In genomic region chr5:39426136-39426535, GRCh38 we compare ENCODE assay signal across 12 cellular contexts. TPM values are rescaled to one million over a fixed set of nuclear protein-coding genes. Genes with fewer than 3 reads are reported as not detected.
DNase-seq lines count a peak whose midpoint lies in the region; ATAC-seq and TF ChIP-seq lines count a peak whose summit lies in the region.
"Had no signal": no experiment of that assay in that cellular context is flagged by ENCODE, and none has a peak within 500 bp of the region (broad histone marks: within the 10 kb centered on the region; RNA-seq: fewer than 3 reads in every experiment).

No MANE protein-coding gene starts in this region.

- peak overlapping the region; percentile 14 to 96 (median 85) for H3K4me3 Mint-ChIP-seq in brain
- H3K4me3 Mint-ChIP-seq: stimulated activated naive CD8-positive, alpha-beta T cell treated with anti-CD3 and anti-CD28 coated beads, Interleukin-15, Interleukin-2, amounts not matched to agents 100 ng/mL and 50 ng/mL, for 24 hours had no signal

- H3K79me1 ChIP-seq in mesenchymal stem cell (replicated peaks; ENCODE audit: low read length, poor library complexity, severe bottlenecking), result peaks cover 2% of the 10 kb centered on the region

- TF ChIP-seq POLR2A in stomach (IDR thresholded peaks at IDR 0.05), result no peak

- peaks cover 18% of the 10 kb centered on the region for H3K36me3 ChIP-seq in MG63
- H3K36me3 ChIP-seq in mesenchymal stem cell (ENCODE audit: control insufficient read depth in 1 of 2, insufficient read depth in 2 of 2, low read depth in 1 of 2, low read length in 2 of 2), result peaks cover 0 to 22% of the 10 kb centered on the region in 2 experiments
- no peaks in the 10 kb centered on the region for H3K36me3 ChIP-seq in stomach
- H3K36me3 ChIP-seq: neutrophil had no signal

- intact Hi-C loops in stomach (cut with DNase I; ENCODE audit: low total_unique reads), result no loop called here

- no peak overlapping the region for H3K4me2 ChIP-seq in mesenchymal stem cell (ENCODE audit: low read length, poor library complexity, severe bottlenecking)
- H3K4me2 ChIP-seq: KMS-11 had no signal

- H3K9me3 ChIP-seq in MG63, result no peaks in the 10 kb centered on the region
- H3K9me3 ChIP-seq in mesenchymal stem cell (ENCODE audit: control insufficient read depth, low read length), result no peaks in the 10 kb centered on the region
- H3K9me3 ChIP-seq in stomach, result no peaks in the 10 kb centered on the region
- H3K9me3 ChIP-seq: neutrophil had no signal

- H3K9me3 Mint-ChIP-seq in brain, result no peaks in the 10 kb centered on the region
- no peaks in the 10 kb centered on the region for H3K9me3 Mint-ChIP-seq in activated naive CD4-positive, alpha-beta T cell treated with anti-CD3 and anti-CD28 coated beads, Interleukin-2, amount 50 U/mL, for 72 hours
- H3K9me3 Mint-ChIP-seq: stimulated activated naive CD8-positive, alpha-beta T cell treated with anti-CD3 and anti-CD28 coated beads, Interleukin-15, Interleukin-2, amounts not matched to agents 100 ng/mL and 50 ng/mL, for 24 hours had no signal

- peak overlapping the region; percentile 34 to 92 for H3K18ac ChIP-seq in mesenchymal stem cell (ENCODE audit: low read depth in 1 of 2, low read length in 2 of 2)

- no peak for TF ChIP-seq CTCF in brain (conservative IDR thresholded peaks at IDR 0.05)
- no peak for TF ChIP-seq CTCF in stomach (IDR thresholded peaks at IDR 0.05)

- peak overlapping the region in 1 of 2 experiments; percentile 24 for H3K23ac ChIP-seq in mesenchymal stem cell (ENCODE audit: low read length in 2 of 2)

- peak overlapping the region; percentile 50 for H2BK120ac ChIP-seq in mesenchymal stem cell (ENCODE audit: low read depth, low read length)

- H2BK12ac ChIP-seq in mesenchymal stem cell (ENCODE audit: low read length in 2 of 2), result peak overlapping the region; percentile 20 to 96

- peak overlapping the region; percentile 99 for H2AK5ac ChIP-seq in mesenchymal stem cell (ENCODE audit: low read length, severe bottlenecking)

- peak overlapping the region; percentile 73 for H4K91ac ChIP-seq in mesenchymal stem cell (ENCODE audit: low read length)

- ATAC-seq in activated naive CD4-positive, alpha-beta T cell treated with anti-CD3 and anti-CD28 coated beads, Interleukin-2, amount 50 U/mL, for 72 hours, result no peak

- peak overlapping the region; percentile 59 for H4K8ac ChIP-seq in mesenchymal stem cell (ENCODE audit: low read length)

- peak overlapping the region in 2 of 5 experiments; percentile 23 to 75 for H3K27ac Mint-ChIP-seq in brain
- H3K27ac Mint-ChIP-seq in activated naive CD4-positive, alpha-beta T cell treated with anti-CD3 and anti-CD28 coated beads, Interleukin-2, amount 50 U/mL, for 72 hours, result no peak overlapping the region
- H3K27ac Mint-ChIP-seq: stimulated activated naive CD8-positive, alpha-beta T cell treated with anti-CD3 and anti-CD28 coated beads, Interleukin-15, Interleukin-2, amounts not matched to agents 100 ng/mL and 50 ng/mL, for 24 hours had no signal

- H3K27ac ChIP-seq in mesenchymal stem cell (ENCODE audit: low read length, poor library complexity, severe bottlenecking), result peak overlapping the region; percentile 73
- peak overlapping the region in 4 of 5 donors; percentile 41 to 88 (median 85) for H3K27ac ChIP-seq in stomach
- H3K27ac ChIP-seq: KMS-11, neutrophil had no signal

- no peaks in the 10 kb centered on the region for H3K36me3 Mint-ChIP-seq in brain
- H3K36me3 Mint-ChIP-seq in activated naive CD4-positive, alpha-beta T cell treated with anti-CD3 and anti-CD28 coated beads, Interleukin-2, amount 50 U/mL, for 72 hours, result no peaks in the 10 kb centered on the region

- peak overlapping the region; percentile 73 for H2AFZ ChIP-seq in mesenchymal stem cell (ENCODE audit: low read depth, low read length)

- 77% methylated on average over 3 of the region's 5 CpGs for WGBS in mesenchymal stem cell
- 58 to 83% (median 73%) methylated on average over 5 of the region's 5 CpGs for WGBS in stomach, 5 donors

- TF ChIP-seq EP300 in stomach (IDR thresholded peaks at IDR 0.05), result no peak

- peaks cover 51% of the 10 kb centered on the region for H3K4me1 Mint-ChIP-seq in brain

- DNase-seq in MG63, result peak; percentile 21
- no peak for DNase-seq in mesenchymal stem cell
- DNase-seq in stomach, result no peak
- no peak for DNase-seq in activated naive CD4-positive, alpha-beta T cell treated with anti-CD3 and anti-CD28 coated beads, Interleukin-2, amount 50 U/mL, for 72 hours (ENCODE audit: low spot score in 2 of 2)
- no peak for DNase-seq in activated CD4-positive, CD25-positive, alpha-beta regulatory T cell treated with anti-CD3 and anti-CD28 coated beads, Interleukin-2, amount 50 U/mL, for 72 hours
- DNase-seq in NCI-H2171 treated with DMSO at 0.1 percent for 48 hours (lab: John Stamatoyannopoulos, UW), result no peak
- DNase-seq: H7, NCI-H2227 treated with DMSO at 0.1 percent for 48 hours had no signal

- peak overlapping the region; percentile 99 for H3K9ac ChIP-seq in mesenchymal stem cell (ENCODE audit: low read length)
- H3K9ac ChIP-seq: KMS-11 had no signal

- H3K4ac ChIP-seq in mesenchymal stem cell (ENCODE audit: low read depth in 1 of 2, low read length in 2 of 2), result peak overlapping the region; percentile 3 to 87

- peak overlapping the region; percentile 60 for H2BK15ac ChIP-seq in mesenchymal stem cell (ENCODE audit: low read depth, poor library complexity, severe bottlenecking)

- peak overlapping the region in 1 of 2 experiments; percentile 64 for H3K14ac ChIP-seq in mesenchymal stem cell (ENCODE audit: low read length in 2 of 2)

- H3K4me1 ChIP-seq in mesenchymal stem cell (ENCODE audit: control insufficient read depth, insufficient read depth, low read depth, low read length), result peaks cover 7% of the 10 kb centered on the region
- peaks cover 5 to 51% (median 28%) of the 10 kb centered on the region in 4 donors for H3K4me1 ChIP-seq in stomach

- H3K4me3 ChIP-seq in MG63 (peak overlapping the region; percentile 70), mesenchymal stem cell (ENCODE audit: insufficient read depth in 1 of 2, low read depth in 1 of 2, low read length in 2 of 2) (peak overlapping the region in 1 of 2 experiments; percentile 93), stomach (no peak overlapping the region)

- H2BK5ac ChIP-seq in mesenchymal stem cell (ENCODE audit: low read depth, low read length, poor library complexity, severe bottlenecking), result no peak overlapping the region

- H3K27me3 ChIP-seq in MG63 (no peaks in the 10 kb centered on the region), mesenchymal stem cell (ENCODE audit: control insufficient read depth in 1 of 2, insufficient read depth in 1 of 2, low read length in 2 of 2) (no peaks in the 10 kb centered on the region), stomach (peaks cover 0 to 7% (median 0%) of the 10 kb centered on the region in 3 donors)

- H3K27me3 Mint-ChIP-seq in brain, result peaks cover 65% of the 10 kb centered on the region

RNA-seq across cellular contexts. Expression of gene DAB2, which starts 1.4 kb away (rescaled TPM):
- total RNA-seq in MG63 (2014; rRNA removed; shearing (Covaris generic); ENCODE audit: low replicate concordance), result 49.6 and 53.1 TPM in 2 replicates
- 4.5 TPM for polyA plus RNA-seq in brain (ENCODE audit: insufficient read depth, low read depth, low replicate concordance)
- polyA plus RNA-seq in mesenchymal stem cell (2013, experiment 1 of 2), result 87.8 TPM
- 86.6 TPM for polyA plus RNA-seq in mesenchymal stem cell (2013, experiment 2 of 2)
- 10 to 100 TPM in 4 of 5 donors, 1 to 10 TPM in 1; 4.9 to 74.4 (median 43.0) TPM for total RNA-seq in stomach
- polyA plus RNA-seq in stomach, result 10 to 100 TPM in 2 of 3 donors, 1 to 10 TPM in 1; 3.1 to 37.0 (median 19.9) TPM
- under 1 TPM in 1 of 2 donors, not detected in 1; 0.50 TPM for total RNA-seq in activated naive CD4-positive, alpha-beta T cell treated with anti-CD3 and anti-CD28 coated beads, Interleukin-2, amount 50 U/mL, for 72 hours
